20 cellular contexts compared by ENCODE assay signal in genomic region chr2:186841940-186842339, GRCh38. TPM values are rescaled to one million over a fixed set of nuclear protein-coding genes. Genes with fewer than 3 reads are reported as not detected.
A peak's percentile ranks its signal among the peaks of the same experiment; 100 is the strongest.
DNase-seq lines count a peak whose midpoint lies in the region; ATAC-seq, FAIRE-seq and TF ChIP-seq lines count a peak whose summit lies in the region.
"Had no signal": no experiment of that assay in that cellular context is flagged by ENCODE, and none has a peak within 500 bp of the region (broad histone marks: within the 10 kb centered on the region; RNA-seq: fewer than 3 reads in every experiment).

No MANE protein-coding gene starts in this region.

- H3K9me3 ChIP-seq in SK-N-MC (ENCODE audit: low read depth, low read length) = no peaks in the 10 kb centered on the region
- H3K9me3 ChIP-seq in kidney (ENCODE audit: control insufficient read depth in 1 of 2, low read length in 2 of 2) = no peaks in the 10 kb centered on the region
- H3K9me3 ChIP-seq: A549, mucosa of descending colon, right atrium auricular region, stomach had no signal

- H3K79me1 ChIP-seq in mesendoderm (ENCODE audit: low read length) = no peaks in the 10 kb centered on the region

- no peak for ATAC-seq in left ventricle myocardium superior
- ATAC-seq: A549, left colon, mucosa of descending colon had no signal

- peak overlapping the region; percentile 97 for H3K27ac ChIP-seq in SK-N-MC
- no peak overlapping the region for H3K27ac ChIP-seq in kidney (ENCODE audit: low read depth in 2 of 2, low read length in 2 of 2)
- H3K27ac ChIP-seq in mesendoderm (ENCODE audit: low read depth, low read length) = no peak overlapping the region
- H3K27ac ChIP-seq: A549, cardiac muscle cell, right atrium auricular region, stomach had no signal

- no peak overlapping the region for H2BK5ac ChIP-seq in mesendoderm (ENCODE audit: low read length)

- no peak overlapping the region for H4K8ac ChIP-seq in mesendoderm (ENCODE audit: low read depth, low read length)

- no peak overlapping the region for H3K23ac ChIP-seq in mesendoderm (ENCODE audit: low read length)

- FAIRE-seq in kidney (lab: Jason Lieb, UNC) = no peak
- FAIRE-seq: A549 had no signal

- H3K4me3 ChIP-seq in SK-N-MC = peak overlapping the region; percentile 55
- H3K4me3 ChIP-seq in kidney (ENCODE audit: low read length in 2 of 2) = no peak overlapping the region
- no peak overlapping the region for H3K4me3 ChIP-seq in mesendoderm (ENCODE audit: low read length)
- H3K4me3 ChIP-seq: A549, cardiac muscle cell, mucosa of descending colon, right atrium auricular region, stomach had no signal

- no peak overlapping the region for H2BK120ac ChIP-seq in mesendoderm (ENCODE audit: low read depth, low read length)

- no peak overlapping the region for H3K4me2 ChIP-seq in mesendoderm (ENCODE audit: low read length)
- H3K4me2 ChIP-seq: A549 had no signal

- intact Hi-C loops in kidney (cut with DNase I) = no loop called here
- intact Hi-C loops in left ventricle myocardium superior (cut with micrococcal nuclease) = no loop called here

- H3K9ac ChIP-seq in SK-N-MC (ENCODE audit: insufficient read length) = peak overlapping the region; percentile 62
- H3K9ac ChIP-seq in kidney (ENCODE audit: low read length in 2 of 2) = no peak overlapping the region
- H3K9ac ChIP-seq in mesendoderm (ENCODE audit: low read length) = no peak overlapping the region

- H3K27me3 ChIP-seq in mesendoderm (ENCODE audit: insufficient read depth, low read length, poor library complexity) = no peaks in the 10 kb centered on the region
- H3K27me3 ChIP-seq: cardiac muscle cell, right atrium auricular region, stomach had no signal

- WGBS in mesendoderm (ENCODE audit: extremely low coverage, insufficient coverage, low lambda C conversion rate) = 100% methylated on average over 1 of the region's 3 CpGs

- no peak overlapping the region for H4K5ac ChIP-seq in mesendoderm (ENCODE audit: low read length)

- no peaks in the 10 kb centered on the region for H3K79me2 ChIP-seq in mesendoderm (ENCODE audit: control insufficient read depth, insufficient read depth, low read length)

- H3K4me1 ChIP-seq in kidney (ENCODE audit: control insufficient read depth in 1 of 2, insufficient read depth in 1 of 2, low read depth in 1 of 2, low read length in 2 of 2) = no peaks in the 10 kb centered on the region
- no peaks in the 10 kb centered on the region for H3K4me1 ChIP-seq in mesendoderm (ENCODE audit: control insufficient read depth, low read depth, low read length)
- H3K4me1 ChIP-seq: A549, right atrium auricular region, stomach had no signal

- H3K18ac ChIP-seq in mesendoderm (ENCODE audit: low read length) = no peak overlapping the region

- no peak overlapping the region for H3K4ac ChIP-seq in mesendoderm (ENCODE audit: low read depth, low read length)

- H3K56ac ChIP-seq in mesendoderm (ENCODE audit: low read length) = no peak overlapping the region

- DNase-seq in A172 (ENCODE audit: low spot score) (peak; percentile 40), GM04504 (ENCODE audit: low read depth) (peak; percentile 31), SK-N-MC (ENCODE audit: low read depth, low spot score) (peak; percentile 73), fibroblast of peridontal ligament (ENCODE audit: extremely low read depth) (peak; percentile 88), kidney (no peak), mesendoderm (no peak), left ventricle myocardium superior (no peak)
- no peak for DNase-seq in activated effector memory CD4-positive, alpha-beta T cell treated with anti-CD3 and anti-CD28 coated beads, Interleukin-2, amount 50 U/mL, for 16 hours
- DNase-seq: activated CD4-positive, alpha-beta T cell treated with anti-CD3 and anti-CD28 coated beads for 48 hours; activated naive CD4-positive, alpha-beta T cell treated with anti-CD3 and anti-CD28 coated beads, Interleukin-2, amount 10 ng/mL, durations not matched to agents 7 days and 5 days; foreskin melanocyte; left colon; mucosa of descending colon; NCI-H1048; NCI-H526 treated with DMSO at 0.1 percent for 48 hours; stomach had no signal

- no peak overlapping the region for H2AK5ac ChIP-seq in mesendoderm (ENCODE audit: low read length)

- H2BK15ac ChIP-seq in mesendoderm (replicated peaks; ENCODE audit: low read depth) = no peak overlapping the region

- TF ChIP-seq CTCF in kidney (IDR thresholded peaks at IDR 0.05; ENCODE audit: borderline replicate concordance, extremely low read depth, insufficient read depth) = no peak

- H3K36me3 ChIP-seq in SK-N-MC (ENCODE audit: insufficient read depth, low read length) = no peaks in the 10 kb centered on the region
- H3K36me3 ChIP-seq in kidney (ENCODE audit: control insufficient read depth in 1 of 2, insufficient read depth in 2 of 2, low read length in 2 of 2) = no peaks in the 10 kb centered on the region
- H3K36me3 ChIP-seq in mesendoderm (ENCODE audit: control insufficient read depth, insufficient read depth, low read length) = no peaks in the 10 kb centered on the region
- H3K36me3 ChIP-seq: cardiac muscle cell, right atrium auricular region, stomach had no signal

RNA-seq across cellular contexts. Expression of gene ZSWIM2, which starts 7.0 kb away (rescaled TPM):
- total RNA-seq in A172 (2014; rRNA removed; shearing (Covaris generic)) = not detected in 2 replicates
- total RNA-seq in kidney (not detected), left ventricle myocardium superior (not detected)
- polyA plus RNA-seq in kidney (ENCODE audit: insufficient read depth, low read depth, low replicate concordance) = not detected
- not detected for polyA plus RNA-seq in mesendoderm (2013, experiment 1 of 2)
- polyA plus RNA-seq in mesendoderm (2013, experiment 2 of 2) = not detected
- total RNA-seq: cardiac muscle cell, left colon, mucosa of descending colon, right atrium auricular region, stomach had no signal
- polyA plus RNA-seq: A549, cardiac muscle cell, stomach, urinary bladder had no signal

Comparison
In these comparisons a context has a peak if more than half of its experiments do, and no peak if none do; other contexts are left out.
1. DNase-seq: peak in A172 (single experiment), GM04504 (single experiment), SK-N-MC (single experiment) and fibroblast of peridontal ligament (single experiment); none in kidney (single experiment), mesendoderm (single experiment), left ventricle myocardium superior (single experiment) and activated effector memory CD4-positive, alpha-beta T cell treated with anti-CD3 and anti-CD28 coated beads, Interleukin-2, amount 50 U/mL, for 16 hours (single experiment).